In the genomic region with DNA sequence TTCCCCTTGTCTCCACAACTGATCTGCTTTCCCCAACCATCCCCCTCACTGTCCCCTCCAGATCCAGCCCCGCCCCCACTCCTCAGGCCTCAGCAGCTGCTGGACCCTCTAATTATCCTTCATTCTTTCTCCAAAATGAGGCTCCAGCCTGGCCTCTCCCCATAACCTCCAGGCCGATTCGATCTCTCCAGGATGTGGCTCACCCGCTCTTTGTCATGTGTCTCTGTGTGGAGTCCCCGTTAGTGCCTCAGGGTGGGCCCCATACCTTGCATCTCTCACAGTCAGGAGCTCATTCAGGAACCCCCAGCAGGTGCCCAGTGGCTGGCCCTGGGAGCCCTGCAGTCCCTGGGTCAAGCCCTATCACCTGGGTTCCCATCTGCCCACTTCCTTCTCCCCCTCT, we compare ENCODE assay signal across 24 cellular contexts. TPM values are rescaled to one million over a fixed set of nuclear protein-coding genes. Genes with fewer than 3 reads are reported as not detected.
DNase-seq lines count a peak whose midpoint lies in the region; ATAC-seq and TF ChIP-seq lines count a peak whose summit lies in the region.
"Had no signal": no experiment of that assay in that cellular context is flagged by ENCODE, and none has a peak within 500 bp of the region (broad histone marks: within the 10 kb centered on the region; RNA-seq: fewer than 3 reads in every experiment).

No MANE protein-coding gene starts in this region.

- H3K9me3 Mint-ChIP-seq in activated B cell treated with CpG ODN at 0.5 μM for 24 hours = no peaks in the 10 kb centered on the region
- H3K9me3 Mint-ChIP-seq: CD8-positive, alpha-beta memory T cell; H9; T-helper 1 cell treated with Interleukin-12 subunit alpha and Interleukin-12 subunit beta and Interleukin-4 antibody, amounts not matched to agents 30 μg/mL and 1 μg/mL, for 36 hours had no signal

- H3K27ac ChIP-seq in lower lobe of right lung = peak overlapping the region; percentile 11
- no peak overlapping the region for H3K27ac ChIP-seq in upper lobe of right lung
- H3K27ac ChIP-seq: psoas muscle, tibial artery, VCaP had no signal

- H3K9me3 ChIP-seq in lower lobe of right lung (no peaks in the 10 kb centered on the region), upper lobe of right lung (no peaks in the 10 kb centered on the region)
- H3K9me3 ChIP-seq: heart right ventricle, psoas muscle, tibial artery had no signal

- no peak overlapping the region for H3K4me3 Mint-ChIP-seq in activated B cell treated with CpG ODN at 0.5 μM for 24 hours
- H3K4me3 Mint-ChIP-seq: CD8-positive, alpha-beta memory T cell; H9; T-helper 1 cell treated with Interleukin-12 subunit alpha and Interleukin-12 subunit beta and Interleukin-4 antibody, amounts not matched to agents 30 μg/mL and 1 μg/mL, for 36 hours had no signal

- H3K36me3 Mint-ChIP-seq in activated B cell treated with CpG ODN at 0.5 μM for 24 hours (ENCODE audit: low read depth) = no peaks in the 10 kb centered on the region

- TF ChIP-seq CTCF in activated B cell treated with CpG ODN at 0.5 μM for 24 hours (IDR thresholded peaks at IDR 0.05) = no peak
- no peak for TF ChIP-seq CTCF in lower lobe of right lung (IDR thresholded peaks at IDR 0.05)
- no peak for TF ChIP-seq CTCF in upper lobe of right lung (IDR thresholded peaks at IDR 0.05)

- no peaks in the 10 kb centered on the region for H3K27me3 Mint-ChIP-seq in activated B cell treated with CpG ODN at 0.5 μM for 24 hours
- H3K27me3 Mint-ChIP-seq: CD8-positive, alpha-beta memory T cell had no signal

- ATAC-seq in Right ventricle myocardium inferior = no peak
- ATAC-seq in Right ventricle myocardium superior (ENCODE audit: poor library complexity) = no peak
- no peak for ATAC-seq in activated B cell treated with CpG ODN at 0.5 μM for 24 hours (ENCODE audit: low read depth)
- ATAC-seq in lower lobe of right lung = no peak
- no peak for ATAC-seq in upper lobe of right lung
- no peak for ATAC-seq in GM21619 (IDR thresholded peaks at IDR 0.05; ENCODE audit: unreplicated experiment)

- H3K4me3 ChIP-seq in lower lobe of right lung (peak overlapping the region; percentile 43), upper lobe of right lung (peak overlapping the region; percentile 36)
- H3K4me3 ChIP-seq: psoas muscle, smooth muscle cell had no signal

- intact Hi-C loops in Right ventricle myocardium inferior (cut with DNase I) = no loop called here
- intact Hi-C loops in Right ventricle myocardium superior (cut with DNase I) = no loop called here
- intact Hi-C loops in activated B cell treated with CpG ODN at 0.5 μM for 24 hours (cut with micrococcal nuclease) = no loop called here
- intact Hi-C loops in lower lobe of right lung (cut with DNase I) = no loop called here
- intact Hi-C loops in upper lobe of right lung (cut with DNase I) = no loop called here

- peaks cover 22% of the 10 kb centered on the region for H3K4me1 ChIP-seq in lower lobe of right lung
- H3K4me1 ChIP-seq in upper lobe of right lung = peaks cover 2% of the 10 kb centered on the region
- H3K4me1 ChIP-seq: psoas muscle had no signal

- no peaks in the 10 kb centered on the region for H3K27me3 ChIP-seq in lower lobe of right lung (ENCODE audit: low read depth)
- H3K27me3 ChIP-seq in upper lobe of right lung = no peaks in the 10 kb centered on the region
- H3K27me3 ChIP-seq: heart right ventricle had no signal

- POLR2A ChIA-PET in activated B cell treated with CpG ODN at 0.5 μM for 24 hours (lab: Charles Lee) = interaction anchor here (1.0 to 1.2 kb wide), 3 partner anchors 9 to 28 kb away, joined by 3 to 6 read pairs (median 3); no protein-coding TSS in a partner anchor

- no peaks in the 10 kb centered on the region for H3K36me3 ChIP-seq in lower lobe of right lung
- H3K36me3 ChIP-seq in upper lobe of right lung = no peaks in the 10 kb centered on the region
- H3K36me3 ChIP-seq: tibial artery had no signal

- H3K4me1 Mint-ChIP-seq in activated B cell treated with CpG ODN at 0.5 μM for 24 hours = peaks cover 49% of the 10 kb centered on the region

- CTCF ChIA-PET in activated B cell treated with CpG ODN at 0.5 μM for 24 hours (lab: Charles Lee) = interaction anchor here (0.6 to 1.5 kb wide), 4 partner anchors 18 to 34 kb away, joined by 3 to 10 read pairs (median 4); no protein-coding TSS in a partner anchor

- H3K27ac Mint-ChIP-seq in activated B cell treated with CpG ODN at 0.5 μM for 24 hours = peak overlapping the region; percentile 19
- H3K27ac Mint-ChIP-seq: T-helper 1 cell treated with Interleukin-12 subunit alpha and Interleukin-12 subunit beta and Interleukin-4 antibody, amounts not matched to agents 30 μg/mL and 1 μg/mL, for 36 hours had no signal

- DNase-seq in Right ventricle myocardium inferior (ENCODE audit: missing footprints) (peak; percentile 16), Right ventricle myocardium superior (no peak), activated B cell treated with CpG ODN at 0.5 μM for 24 hours (no peak), lower lobe of right lung (peak; percentile 20), upper lobe of right lung (peak; percentile 37), hippocampal formation (lab: John Stamatoyannopoulos, UW) (no peak), NCI-H128 (lab: John Stamatoyannopoulos, UW; ENCODE audit: unreplicated experiment) (no peak)
- DNase-seq: activated CD8-positive, alpha-beta memory T cell treated with anti-CD3 and anti-CD28 coated beads for 24 hours; activated effector memory CD4-positive, alpha-beta T cell treated with Interleukin-2 at 50 U/mL for 16 hours; CD8-positive, alpha-beta memory T cell; cerebellar nuclear complex; H9; heart right ventricle; KBM-7; mesendoderm; NCI-H1048; NCI-H524; SIG-M5; tibial artery had no signal

RNA-seq across cellular contexts. Expression of gene PILRA, which starts 1.3 kb away (rescaled TPM):
- total RNA-seq in Right ventricle myocardium inferior (3.8 TPM), Right ventricle myocardium superior (3.6 TPM), activated B cell treated with CpG ODN at 0.5 μM for 24 hours (2.1 and 2.2 TPM in 2 replicates), lower lobe of right lung (48.7 TPM), upper lobe of right lung (36.9 TPM)

RNA-seq across cellular contexts. Expression of gene PILRB, which starts 16.7 kb away (rescaled TPM):
- total RNA-seq in Right ventricle myocardium inferior (9.2 TPM), Right ventricle myocardium superior (8.8 TPM), activated B cell treated with CpG ODN at 0.5 μM for 24 hours (65.8 and 79.4 TPM in 2 replicates), lower lobe of right lung (35.9 TPM), upper lobe of right lung (38.1 TPM)

RNA-seq across cellular contexts. Expression of gene ZCWPW1, which starts 53.9 kb away (rescaled TPM):
- total RNA-seq in Right ventricle myocardium inferior = 4.4 TPM
- 5.4 TPM for total RNA-seq in Right ventricle myocardium superior
- 10.8 and 15.2 TPM in 2 replicates for total RNA-seq in activated B cell treated with CpG ODN at 0.5 μM for 24 hours
- 4.9 TPM for total RNA-seq in lower lobe of right lung
- 4.8 TPM for total RNA-seq in upper lobe of right lung

RNA-seq across cellular contexts. Expression of gene MEPCE, which starts 55.0 kb away (rescaled TPM):
- total RNA-seq in Right ventricle myocardium inferior (24.9 TPM), Right ventricle myocardium superior (22.2 TPM), activated B cell treated with CpG ODN at 0.5 μM for 24 hours (61.0 and 65.5 TPM in 2 replicates), lower lobe of right lung (36.3 TPM), upper lobe of right lung (36.3 TPM)

Comparison
In these comparisons a context has a peak if more than half of its experiments do, and no peak if none do; other contexts are left out.
1. DNase-seq: peak in Right ventricle myocardium inferior (single experiment), lower lobe of right lung (single experiment) and upper lobe of right lung (single experiment); none in Right ventricle myocardium superior (single experiment), activated B cell treated with CpG ODN at 0.5 μM for 24 hours (single experiment), hippocampal formation (0 of 2) and NCI-H128 (single experiment).